8 cellular contexts compared by ENCODE assay signal in genomic region chr20:6007094-6007528, GRCh38. TPM values are rescaled to one million over a fixed set of nuclear protein-coding genes. Genes with fewer than 3 reads are reported as not detected.
DNase-seq lines count a peak whose midpoint lies in the region; ATAC-seq and TF ChIP-seq lines count a peak whose summit lies in the region.

No MANE protein-coding gene starts in this region.

- no peak overlapping the region for H3K27ac Mint-ChIP-seq in WTC11

- peak overlapping the region; percentile 83 for H3K4me2 ChIP-seq in SK-N-SH

- no peak for TF ChIP-seq EP300 in SK-N-SH (IDR thresholded peaks at IDR 0.05; ENCODE audit: borderline replicate concordance in 1 of 2, low read depth in 1 of 2, low read length in 1 of 2)

- CTCF ChIA-PET in SK-N-SH (lab: Yijun Ruan, JAX) (interaction anchor here (1.2 to 2.8 kb wide), 3 partner anchors 68 to 479 kb away, joined by 3 to 9 read pairs (median 6); no protein-coding TSS in a partner anchor), WTC11 (lab: Charles Lee) (interaction anchor here (0.6 kb wide), 1 partner anchor 35 kb away, joined by 3 read pairs; no protein-coding TSS in a partner anchor)

- H3K27me3 Mint-ChIP-seq in WTC11 (ENCODE audit: low read depth), result no peaks in the 10 kb centered on the region

- H3K9me3 ChIP-seq in SK-N-SH (no peaks in the 10 kb centered on the region), iPS-18a (ENCODE audit: control insufficient read depth, low read depth, low read length) (no peaks in the 10 kb centered on the region)

- WGBS in SK-N-SH (ENCODE audit: low lambda C conversion rate), result 6% methylated on average over 4 of the region's 4 CpGs

- peak; percentile 11 for DNase-seq in SK-N-SH
- no peak for DNase-seq in WTC11 (ENCODE audit: low spot score)
- peak in 1 of 49 donors; percentile 2 for DNase-seq in substantia nigra (lab: John Stamatoyannopoulos, UW)
- DNase-seq in cerebellum (ENCODE audit: low spot score), result no peak
- no peak for DNase-seq in NCI-H128 (lab: John Stamatoyannopoulos, UW; ENCODE audit: unreplicated experiment)

- peaks cover 16 to 17% of the 10 kb centered on the region in 2 experiments for H3K36me3 ChIP-seq in SK-N-SH (replicated peaks in 1 of 2; ENCODE audit: control insufficient read depth in 1 of 2, insufficient read depth in 2 of 2, low read length in 1 of 2)
- H3K36me3 ChIP-seq in iPS-18a (ENCODE audit: control insufficient read depth, low read depth, low read length), result peaks cover 21% of the 10 kb centered on the region

- H3F3A ChIP-seq in SK-N-SH (replicated peaks; ENCODE audit: insufficient read depth), result peaks cover 22% of the 10 kb centered on the region

- H3K9ac ChIP-seq in SK-N-SH, result peak overlapping the region; percentile 82
- peak overlapping the region; percentile 76 for H3K9ac ChIP-seq in iPS-18a (ENCODE audit: low read length)

- peaks cover 12% of the 10 kb centered on the region for H3K4me1 Mint-ChIP-seq in WTC11

- ATAC-seq in SK-N-SH treated with all-trans-retinoic acid at 6 μM for 48 hours (no peak), WTC11 (no peak), GM19035 (IDR thresholded peaks at IDR 0.05; ENCODE audit: unreplicated experiment) (no peak)

- POLR2A ChIA-PET in SK-N-SH (lab: Yijun Ruan, JAX), result no interaction called here
- POLR2A ChIA-PET in WTC11 (lab: Charles Lee), result no interaction called here

- H3K27ac ChIP-seq in SK-N-SH (ENCODE audit: low read depth in 2 of 2, low read length in 1 of 2) (no peak overlapping the region), iPS-18a (ENCODE audit: low read length) (no peak overlapping the region), substantia nigra (ENCODE audit: low read depth, low read length, poor library complexity, severe bottlenecking) (peak overlapping the region; percentile 26)

- peaks cover 19% of the 10 kb centered on the region for H4K20me1 ChIP-seq in SK-N-SH (ENCODE audit: insufficient read depth)

- peaks cover 23% of the 10 kb centered on the region for H3K36me3 Mint-ChIP-seq in WTC11

- no peak for TF ChIP-seq RAD21 in SK-N-SH (IDR thresholded peaks at IDR 0.05; ENCODE audit: low read length)

- no peak overlapping the region for H2AFZ ChIP-seq in SK-N-SH (ENCODE audit: low read depth)

- TF ChIP-seq CTCF in SK-N-SH (IDR thresholded peaks at IDR 0.05) (no peak), WTC11 (IDR thresholded peaks at IDR 0.05) (no peak)

- H3K9me2 ChIP-seq in SK-N-SH, result no peaks in the 10 kb centered on the region

- no peaks in the 10 kb centered on the region for H3K27me3 ChIP-seq in SK-N-SH (ENCODE audit: insufficient read depth)
- no peaks in the 10 kb centered on the region for H3K27me3 ChIP-seq in iPS-18a (ENCODE audit: control insufficient read depth, insufficient read depth, low read length)

- peaks cover 49% of the 10 kb centered on the region for H3K79me2 ChIP-seq in SK-N-SH (ENCODE audit: insufficient read depth)

- peak overlapping the region; percentile 95 for H3K4me3 Mint-ChIP-seq in WTC11

- no peaks in the 10 kb centered on the region for H3K9me3 Mint-ChIP-seq in WTC11

- H3K4me3 ChIP-seq in SK-N-SH (ENCODE audit: low read depth in 2 of 2, low read length in 1 of 2) (peak overlapping the region; percentile 89 to 91), iPS-18a (ENCODE audit: low read length) (peak overlapping the region; percentile 92)

- peaks cover 16 to 17% of the 10 kb centered on the region in 2 experiments; a peak in 3 of 4 replicates for H3K4me1 ChIP-seq in SK-N-SH (ENCODE audit: control insufficient read depth in 1 of 2, insufficient read depth in 2 of 2, low read depth in 1 of 2, low read length in 1 of 2)
- H3K4me1 ChIP-seq in iPS-18a (ENCODE audit: control insufficient read depth, low read depth, low read length), result peaks cover 8% of the 10 kb centered on the region

TF ChIP-seq in SK-N-SH treated with all-trans-retinoic acid at 6 μM for 48 hours, 23 proteins besides CTCF, POLR2A, EP300 and RAD21 (continues in another document):
- TF ChIP-seq PATZ1 (CRISPR knock-in tag; IDR thresholded peaks at IDR 0.05; ENCODE audit: borderline replicate concordance), result no peak
- TF ChIP-seq ZNF565 (CRISPR knock-in tag; conservative IDR thresholded peaks at IDR 0.05; ENCODE audit: low read depth), result no peak
- TF ChIP-seq CSDC2 (CRISPR knock-in tag; IDR thresholded peaks at IDR 0.05), result no peak
- TF ChIP-seq ZC3H10 (CRISPR knock-in tag; IDR thresholded peaks at IDR 0.05), result no peak
- no peak for TF ChIP-seq PPARA (CRISPR knock-in tag; IDR thresholded peaks at IDR 0.05; ENCODE audit: borderline replicate concordance)
- no peak for TF ChIP-seq TCF4 (CRISPR knock-in tag; IDR thresholded peaks at IDR 0.05; ENCODE audit: borderline replicate concordance)

TF ChIP-seq in WTC11, 78 proteins besides CTCF, POLR2A, EP300 and RAD21:
- no peak for TF ChIP-seq JUN (CRISPR knock-in tag; IDR thresholded peaks at IDR 0.05)
- no peak for TF ChIP-seq ZNF512 (CRISPR knock-in tag; IDR thresholded peaks at IDR 0.05; ENCODE audit: borderline replicate concordance)
- TF ChIP-seq TEAD4 (CRISPR knock-in tag; IDR thresholded peaks at IDR 0.05), result no peak
- no peak for TF ChIP-seq CDX4 (CRISPR knock-in tag; IDR thresholded peaks at IDR 0.05; ENCODE audit: borderline replicate concordance)
- TF ChIP-seq ZNF263 (CRISPR knock-in tag; IDR thresholded peaks at IDR 0.05; ENCODE audit: low read depth), result no peak
- TF ChIP-seq ZBTB43 (CRISPR knock-in tag; IDR thresholded peaks at IDR 0.05), result no peak

RNA-seq across cellular contexts. Expression of gene CRLS1, which starts 1.2 kb away (rescaled TPM):
- 32.7 and 53.1 TPM in 2 replicates for polyA plus RNA-seq in SK-N-SH (2012; rRNA removed)
- polyA plus RNA-seq in SK-N-SH (2012; cell fraction: cytosol; rRNA removed), result 43.1 and 45.4 TPM in 2 replicates
- polyA plus RNA-seq in SK-N-SH (2012; cell fraction: nucleus; rRNA removed), result 26.4 and 47.1 TPM in 2 replicates
- 36.1 to 44.0 TPM (median 36.8 TPM) in 3 replicates for total RNA-seq in WTC11 (2021)
- total RNA-seq in cerebellum, result 40.4 TPM

RNA-seq across cellular contexts. Expression of gene LRRN4, which starts 46.7 kb away (rescaled TPM):
- polyA plus RNA-seq in SK-N-SH (2012; rRNA removed), result 0.05 TPM in 1 of 2 replicates, not detected in the other
- 0.01 and 0.03 TPM in 2 replicates for polyA plus RNA-seq in SK-N-SH (2012; cell fraction: cytosol; rRNA removed)
- polyA plus RNA-seq in SK-N-SH (2012; cell fraction: nucleus; rRNA removed), result 0.05 and 0.06 TPM in 2 replicates
- total RNA-seq in WTC11 (2021), result 0.32 to 0.64 TPM (median 0.48 TPM) in 3 replicates
- not detected for total RNA-seq in cerebellum

RNA-seq across cellular contexts. Expression of gene MCM8, which starts 56.7 kb away (rescaled TPM):
- 4.0 and 5.9 TPM in 2 replicates for polyA plus RNA-seq in SK-N-SH (2012; rRNA removed)
- polyA plus RNA-seq in SK-N-SH (2012; cell fraction: cytosol; rRNA removed), result 6.7 and 6.9 TPM in 2 replicates
- 2.9 and 4.9 TPM in 2 replicates for polyA plus RNA-seq in SK-N-SH (2012; cell fraction: nucleus; rRNA removed)
- total RNA-seq in WTC11 (2021), result 28.0 to 29.5 TPM (median 29.5 TPM) in 3 replicates
- 8.3 TPM for total RNA-seq in cerebellum

RNA-seq across cellular contexts. Expression of gene TRMT6, which starts 56.8 kb away (rescaled TPM):
- 16.1 and 16.8 TPM in 2 replicates for polyA plus RNA-seq in SK-N-SH (2012; rRNA removed)
- polyA plus RNA-seq in SK-N-SH (2012; cell fraction: cytosol; rRNA removed), result 18.9 and 23.5 TPM in 2 replicates
- polyA plus RNA-seq in SK-N-SH (2012; cell fraction: nucleus; rRNA removed), result 7.9 and 13.8 TPM in 2 replicates
- total RNA-seq in WTC11 (2021) (15.4 to 17.2 TPM (median 16.7 TPM) in 3 replicates), cerebellum (8.3 TPM)
